In the genomic region with DNA sequence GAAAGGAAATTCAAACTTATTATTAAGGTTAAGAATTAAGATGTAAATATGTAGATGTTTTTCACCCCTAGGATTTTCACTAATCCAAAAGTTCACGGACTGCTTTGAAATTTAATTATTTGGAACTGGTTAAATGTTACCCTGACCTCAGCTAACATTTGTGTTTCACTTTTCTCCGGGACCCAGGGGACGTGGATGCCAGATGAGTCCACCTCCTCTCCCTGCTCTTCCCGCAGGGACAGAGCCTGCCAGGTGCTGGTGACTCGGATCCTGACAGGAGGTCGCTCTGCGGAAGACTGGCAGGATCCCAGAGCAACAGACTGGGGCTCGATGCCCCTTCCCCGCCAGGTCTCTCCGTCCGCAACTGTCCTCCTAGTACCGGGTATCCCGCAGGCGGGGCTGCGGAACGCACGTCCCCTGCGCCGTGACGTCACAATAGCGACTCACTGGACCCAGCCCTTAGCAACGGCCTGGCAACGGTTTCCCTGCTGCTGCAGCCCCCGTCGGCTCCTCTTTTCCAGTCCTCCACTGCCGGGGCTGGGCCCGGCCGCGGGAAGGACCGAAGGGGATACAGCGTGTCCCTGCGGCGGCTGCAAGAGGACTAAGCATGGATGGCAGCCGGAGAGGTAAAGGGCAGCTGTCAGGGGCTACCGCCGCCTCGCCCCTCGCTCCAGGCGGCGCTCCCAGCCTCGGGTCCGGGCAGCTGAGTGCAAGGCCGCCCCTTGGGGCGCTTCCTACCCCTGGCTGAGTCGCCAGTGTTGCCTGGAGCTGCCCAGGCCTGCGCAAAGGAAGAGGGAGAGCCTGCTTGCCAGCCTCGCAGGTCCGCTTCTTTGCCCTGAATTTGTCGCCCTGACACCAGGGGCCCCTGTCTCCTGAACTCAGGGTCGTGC, we compare ENCODE assay signal across 8 cellular contexts. TPM values are rescaled to one million over a fixed set of nuclear protein-coding genes. Genes with fewer than 3 reads are reported as not detected.
DNase-seq lines count a peak whose midpoint lies in the region; ATAC-seq and TF ChIP-seq lines count a peak whose summit lies in the region.

A gene with protein sequence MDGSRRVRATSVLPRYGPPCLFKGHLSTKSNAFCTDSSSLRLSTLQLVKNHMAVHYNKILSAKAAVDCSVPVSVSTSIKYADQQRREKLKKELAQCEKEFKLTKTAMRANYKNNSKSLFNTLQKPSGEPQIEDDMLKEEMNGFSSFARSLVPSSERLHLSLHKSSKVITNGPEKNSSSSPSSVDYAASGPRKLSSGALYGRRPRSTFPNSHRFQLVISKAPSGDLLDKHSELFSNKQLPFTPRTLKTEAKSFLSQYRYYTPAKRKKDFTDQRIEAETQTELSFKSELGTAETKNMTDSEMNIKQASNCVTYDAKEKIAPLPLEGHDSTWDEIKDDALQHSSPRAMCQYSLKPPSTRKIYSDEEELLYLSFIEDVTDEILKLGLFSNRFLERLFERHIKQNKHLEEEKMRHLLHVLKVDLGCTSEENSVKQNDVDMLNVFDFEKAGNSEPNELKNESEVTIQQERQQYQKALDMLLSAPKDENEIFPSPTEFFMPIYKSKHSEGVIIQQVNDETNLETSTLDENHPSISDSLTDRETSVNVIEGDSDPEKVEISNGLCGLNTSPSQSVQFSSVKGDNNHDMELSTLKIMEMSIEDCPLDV (plus strand): TSS at position 446 of the 890 bp plus-strand sequence. CDS start 162 bp downstream, at position 608.

- ATAC-seq in GM21529 (IDR thresholded peaks at IDR 0.05; ENCODE audit: unreplicated experiment) = peak; percentile 100
- ATAC-seq in IMR-90 (ENCODE audit: low read depth) = peak; percentile 98
- ATAC-seq in activated T-cell treated with anti-CD3 and anti-CD28 coated beads, Interleukin-2, amount 50 U/mL, for 72 hours (replicated peaks in 1 of 2) = peak; percentile 100

- peaks cover 22 to 31% of the 10 kb centered on the region in 2 experiments for H3K79me1 ChIP-seq in IMR-90 (ENCODE audit: low read depth in 1 of 2, low read length in 2 of 2)

- WGBS in IMR-90 (ENCODE audit: extremely low coverage in 2 of 2, insufficient read length in 1 of 2), 2 experiments = 0% methylated on average over 12 of the region's 50 CpGs; no CpG with 5 or more reads in 1 of the 2 experiments
- WGBS in esophagus muscularis mucosa = under 1% methylated on average over 31 of the region's 50 CpGs

- H2BK20ac ChIP-seq in IMR-90 (ENCODE audit: low read depth, low read length) = peak within 1 kb of the TSS; percentile 75; the same call in 1 of the 2 replicates

- in situ Hi-C loops in IMR-90 (cut with MboI; ENCODE audit: low sequenced_read_pairs) = loop anchor here (10.0 kb wide), 2 partner anchors 169 to 441 kb away; partner anchors contain the start of gene PTPN21

- peak within 1 kb of the TSS; percentile 82 for H3K4me3 ChIP-seq in IMR-90 (ENCODE audit: insufficient read depth, low read depth, low read length)
- peak within 1 kb of the TSS; percentile 78 to 85 (median 84) for H3K4me3 ChIP-seq in esophagus muscularis mucosa
- H3K4me3 ChIP-seq in muscle layer of colon (ENCODE audit: low read depth in 1 of 2, low read length in 2 of 2) = peak within 1 kb of the TSS; percentile 82 to 97

- H3K27ac ChIP-seq in IMR-90 (ENCODE audit: insufficient read depth, low read length) = peak within 1 kb of the TSS; percentile 95
- H3K27ac ChIP-seq in esophagus muscularis mucosa (replicated peaks in 1 of 4) = peak within 1 kb of the TSS; percentile 81 to 88 (median 84)
- H3K27ac ChIP-seq in muscle layer of colon (ENCODE audit: low read depth, low read length) = peak within 1 kb of the TSS; percentile 61

- peak within 1 kb of the TSS; percentile 95 for H3K18ac ChIP-seq in IMR-90 (ENCODE audit: low read depth, low read length)

- H2BK120ac ChIP-seq in IMR-90 (ENCODE audit: low read depth, low read length) = peak within 1 kb of the TSS; percentile 95

- peak within 1 kb of the TSS; percentile 72; the same call in 1 of the 3 replicates for H2BK15ac ChIP-seq in IMR-90 (ENCODE audit: low read depth, low read length)

- no peak within 1 kb of the TSS for H2AK5ac ChIP-seq in IMR-90 (ENCODE audit: low read depth, low read length)

- H3K4me2 ChIP-seq in IMR-90 (ENCODE audit: low read depth, low read length) = peak within 1 kb of the TSS; percentile 78

- H3K14ac ChIP-seq in IMR-90 (replicated peaks; ENCODE audit: low read depth, low read length) = peak within 1 kb of the TSS; percentile 99

- peak within 1 kb of the TSS; percentile 86 for H3K56ac ChIP-seq in IMR-90 (ENCODE audit: extremely low read depth, insufficient read depth, low read length)

- peak within 1 kb of the TSS; percentile 95 for H3K4ac ChIP-seq in IMR-90 (ENCODE audit: low read depth, low read length)

- POLR2A ChIA-PET in IMR-90 (lab: Charles Lee; ENCODE audit: unreplicated experiment) = no interaction called here

- H3K9me3 ChIP-seq in IMR-90 (ENCODE audit: control insufficient read depth, insufficient read depth, low read length) (no peaks in the 10 kb centered on the region), esophagus muscularis mucosa (no peaks in the 10 kb centered on the region), muscle layer of colon (ENCODE audit: low read length) (no peaks in the 10 kb centered on the region)

- H3K27me3 ChIP-seq in IMR-90 (ENCODE audit: control insufficient read depth, insufficient read depth, low read length) (no peaks in the 10 kb centered on the region), esophagus muscularis mucosa (no peaks in the 10 kb centered on the region), muscle layer of colon (ENCODE audit: control insufficient read depth in 1 of 2, insufficient read depth in 2 of 2, low read length in 2 of 2) (no peaks in the 10 kb centered on the region)

- no peaks in the 10 kb centered on the region; the same call in 1 of the 2 replicates for H3K4me1 ChIP-seq in IMR-90 (ENCODE audit: control insufficient read depth, insufficient read depth, low read length)
- peaks cover 5 to 23% (median 20%) of the 10 kb centered on the region in 4 donors for H3K4me1 ChIP-seq in esophagus muscularis mucosa
- peaks cover 16% of the 10 kb centered on the region for H3K4me1 ChIP-seq in muscle layer of colon (ENCODE audit: insufficient read depth, low read length)

- H3K9ac ChIP-seq in IMR-90 (ENCODE audit: low read depth, low read length) (peak within 1 kb of the TSS; percentile 96), muscle layer of colon (ENCODE audit: low read length) (peak within 1 kb of the TSS; percentile 86)

- dilution Hi-C loops in IMR-90 (cut with HindIII; ENCODE audit: low sequenced_read_pairs, unreplicated experiment) = no loop called here

- intact Hi-C loops in IMR-90 (cut with micrococcal nuclease) = loop anchor here (2.0 to 5.0 kb wide), 3 partner anchors 177 to 373 kb away; partner anchors contain the start of gene ZC3H14
- intact Hi-C loops in esophagus muscularis mucosa (cut with DNase I) = loop anchor here (10.0 kb wide), 2 partner anchors 169 to 391 kb away; partner anchors contain the start of genes GALC and PTPN21

- peak within 1 kb of the TSS; percentile 90 for H4K91ac ChIP-seq in IMR-90 (ENCODE audit: insufficient read depth, low read depth, low read length)

- H3K36me3 ChIP-seq in IMR-90 (ENCODE audit: control insufficient read depth, insufficient read depth, low read length) (peaks cover 1% of the 10 kb centered on the region; the same call in 1 of the 2 replicates), esophagus muscularis mucosa (no peaks in the 10 kb centered on the region), muscle layer of colon (ENCODE audit: insufficient read depth, low read length) (no peaks in the 10 kb centered on the region)

- H4K5ac ChIP-seq in IMR-90 (ENCODE audit: low read depth, low read length) = peak within 1 kb of the TSS; percentile 88

- peak within 1 kb of the TSS; percentile 97 to 98 for H3K4me3 Mint-ChIP-seq in activated T-cell treated with anti-CD3 and anti-CD28 coated beads, Interleukin-2, amount 50 U/mL, for 72 hours

- DNase-seq in DMS53 (lab: John Stamatoyannopoulos, UW) = peak; percentile 95
- peak; percentile 89 for DNase-seq in IMR-90
- peak; percentile 71 for DNase-seq in OCI-M2 (lab: John Stamatoyannopoulos, UW; ENCODE audit: unreplicated experiment)
- DNase-seq in activated T-cell treated with anti-CD3 and anti-CD28 coated beads, Interleukin-2, amount 50 U/mL, for 72 hours = peak; percentile 88 to 89
- peak; percentile 99 for DNase-seq in esophagus muscularis mucosa (ENCODE audit: extremely low spot score)
- DNase-seq in stimulated activated CD8-positive, alpha-beta memory T cell treated with anti-CD3 and anti-CD28 coated beads, Interleukin-7, amount 100 ng/mL, for 1 hour (ENCODE audit: low read depth in 2 of 2) = peak; percentile 47 to 61

- peaks cover 11% of the 10 kb centered on the region for H3K4me1 Mint-ChIP-seq in activated T-cell treated with anti-CD3 and anti-CD28 coated beads, Interleukin-2, amount 50 U/mL, for 72 hours (ENCODE audit: low read depth)

- H3K9me3 Mint-ChIP-seq in activated T-cell treated with anti-CD3 and anti-CD28 coated beads, Interleukin-2, amount 50 U/mL, for 72 hours = no peaks in the 10 kb centered on the region

- peak within 1 kb of the TSS; percentile 97 for H3K23ac ChIP-seq in IMR-90 (ENCODE audit: low read depth, low read length)

- no peak for TF ChIP-seq CTCF in IMR-90 (conservative IDR thresholded peaks at IDR 0.05; ENCODE audit: low read depth, low read length)
- TF ChIP-seq CTCF in esophagus muscularis mucosa (IDR thresholded peaks at IDR 0.05) = no peak

- no TSS peak for BruUV-seq in IMR-90 (replicated peaks; lab: Mats Ljungman, UMichigan)

- peak within 1 kb of the TSS; percentile 70 for H2AK9ac ChIP-seq in IMR-90 (replicated peaks; ENCODE audit: low read depth, low read length, poor library complexity)

- CTCF ChIA-PET in IMR-90 (lab: Yijun Ruan, JAX) = interaction anchor here (0.8 kb wide), 1 partner anchor 51 kb away, joined by 3 read pairs; no protein-coding TSS in a partner anchor

- peaks cover 4% of the 10 kb centered on the region for H3K9me1 ChIP-seq in IMR-90 (ENCODE audit: insufficient read depth, low read length)

- no peaks in the 10 kb centered on the region for H4K20me1 ChIP-seq in IMR-90 (ENCODE audit: insufficient read depth, low read length)

- peak within 1 kb of the TSS; percentile 96 for H2AFZ ChIP-seq in IMR-90 (replicated peaks; ENCODE audit: low read length, poor library complexity)

- no peaks in the 10 kb centered on the region for H3K27me3 Mint-ChIP-seq in activated T-cell treated with anti-CD3 and anti-CD28 coated beads, Interleukin-2, amount 50 U/mL, for 72 hours (ENCODE audit: low read depth)

- TF ChIP-seq POLR2A in IMR-90 (IDR thresholded peaks at IDR 0.05; ENCODE audit: low read depth, low read length) (peak; percentile 51), esophagus muscularis mucosa (IDR thresholded peaks at IDR 0.05; ENCODE audit: low read depth) (no peak)

- TF ChIP-seq EP300 in esophagus muscularis mucosa (IDR thresholded peaks at IDR 0.05) = no peak

- peak within 1 kb of the TSS; percentile 81 for H2BK5ac ChIP-seq in IMR-90 (ENCODE audit: low read depth, low read length, poor library complexity, severe bottlenecking)

- peak within 1 kb of the TSS; percentile 90 for H3K27ac Mint-ChIP-seq in activated T-cell treated with anti-CD3 and anti-CD28 coated beads, Interleukin-2, amount 50 U/mL, for 72 hours

- peaks cover 0 to 3% of the 10 kb centered on the region in 2 donors for H3K36me3 Mint-ChIP-seq in activated T-cell treated with anti-CD3 and anti-CD28 coated beads, Interleukin-2, amount 50 U/mL, for 72 hours (ENCODE audit: insufficient read depth in 2 of 2)

- peak within 1 kb of the TSS; percentile 60 to 98 for H4K8ac ChIP-seq in IMR-90 (ENCODE audit: low read depth in 2 of 2, low read length in 2 of 2)

- no peak for TF ChIP-seq RAD21 in IMR-90 (IDR thresholded peaks at IDR 0.05; ENCODE audit: low read length)

RNA-seq across cellular contexts. Expression of the gene that starts here (rescaled TPM):
- 10.0 and 12.8 TPM in 2 replicates for total RNA-seq in IMR-90 (2012; rRNA removed)
- polyA plus RNA-seq in IMR-90 (2012; rRNA removed) = 5.4 and 6.6 TPM in 2 replicates
- polyA plus RNA-seq in IMR-90 (2012; cell fraction: cytosol; rRNA removed) = 2.1 and 3.2 TPM in 2 replicates
- 4.2 and 14.7 TPM in 2 replicates for polyA plus RNA-seq in IMR-90 (2012; cell fraction: nucleus; rRNA removed; ENCODE audit: low replicate concordance)
- total RNA-seq in activated T-cell treated with anti-CD3 and anti-CD28 coated beads, Interleukin-2, amount 50 U/mL, for 72 hours = 1 to 10 TPM; 4.8 to 5.3 TPM
- 10 to 100 TPM; 16.2 to 34.5 (median 20.4) TPM for total RNA-seq in esophagus muscularis mucosa

Comparison
In these comparisons a context has a peak if more than half of its experiments do, and no peak if none do; other contexts are left out.
1. Peak in every context shown above with its lines: DNase-seq, ATAC-seq, H3K4me3 ChIP-seq and H3K27ac ChIP-seq.